In genomic region chr7:108557617-108558016, GRCh38 we compare ENCODE assay signal across 8 cellular contexts.
"Had no signal": no experiment of that assay in that cellular context is flagged by ENCODE, and none has a peak within 500 bp of the region (broad histone marks: within the 10 kb centered on the region; RNA-seq: fewer than 3 reads in every experiment).

No MANE protein-coding gene starts in this region.

- DNase-seq: GDM1, GF-D8 had no signal

- FAIRE-seq: G401.6, GM12878, GM12891, GM12892, GM18507, GM19239 had no signal

- ATAC-seq: GM12878 had no signal

- H3K4me3 ChIP-seq: GM12878 had no signal
